ENCODE assay signal across 1 cellular context in the genomic region with DNA sequence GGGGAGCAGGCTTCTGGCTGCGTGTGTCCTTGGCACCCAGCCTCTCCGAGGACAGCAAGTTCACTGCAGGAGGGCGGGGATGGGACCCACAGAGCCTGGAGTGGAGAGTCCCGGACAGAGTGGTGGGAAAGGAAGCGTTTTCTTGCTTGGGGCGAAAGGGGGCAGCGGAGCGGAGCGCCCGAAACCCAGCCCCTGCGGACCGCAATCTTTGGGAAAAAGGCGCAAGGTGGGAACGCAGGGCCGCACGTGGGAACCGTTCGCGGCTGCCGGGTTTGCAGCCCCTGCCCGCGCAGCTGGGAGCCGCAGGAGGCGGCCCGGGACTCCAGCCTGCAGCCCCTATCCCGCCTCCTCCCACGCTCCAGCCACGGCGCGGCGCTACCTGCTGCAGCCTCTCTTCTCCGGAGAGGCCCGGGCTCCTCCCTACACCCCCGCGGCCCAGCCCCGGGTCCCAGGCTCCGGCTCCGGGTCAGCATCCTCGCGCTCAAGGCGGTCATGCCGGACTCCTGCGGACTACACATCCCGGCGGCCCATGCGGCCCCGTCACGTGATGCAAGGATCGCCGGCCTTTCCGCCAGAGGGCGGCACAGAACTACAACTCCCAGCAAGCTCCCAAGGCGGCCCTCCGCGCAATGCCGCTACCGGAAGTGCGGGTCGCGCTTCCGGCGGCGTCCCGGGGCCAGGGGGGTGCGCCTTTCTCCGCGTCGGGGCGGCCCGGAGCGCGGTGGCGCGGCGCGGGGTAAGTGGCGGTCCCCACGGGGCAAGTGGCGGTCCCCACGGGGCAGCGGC.
TF ChIP-seq lines count a peak whose summit lies in the region.

A gene (minus strand): TSS at position 505 of the 786 bp plus-strand sequence. CDS start 11 bp downstream, at position 494.
A gene (plus strand): TSS at position 656 of the 786 bp plus-strand sequence. CDS start 631 bp downstream, outside the sequence.

TF ChIP-seq in K562, 482 proteins besides CTCF, POLR2A, EP300 and RAD21 (continued from another document):
- TF ChIP-seq, protein P1, sequence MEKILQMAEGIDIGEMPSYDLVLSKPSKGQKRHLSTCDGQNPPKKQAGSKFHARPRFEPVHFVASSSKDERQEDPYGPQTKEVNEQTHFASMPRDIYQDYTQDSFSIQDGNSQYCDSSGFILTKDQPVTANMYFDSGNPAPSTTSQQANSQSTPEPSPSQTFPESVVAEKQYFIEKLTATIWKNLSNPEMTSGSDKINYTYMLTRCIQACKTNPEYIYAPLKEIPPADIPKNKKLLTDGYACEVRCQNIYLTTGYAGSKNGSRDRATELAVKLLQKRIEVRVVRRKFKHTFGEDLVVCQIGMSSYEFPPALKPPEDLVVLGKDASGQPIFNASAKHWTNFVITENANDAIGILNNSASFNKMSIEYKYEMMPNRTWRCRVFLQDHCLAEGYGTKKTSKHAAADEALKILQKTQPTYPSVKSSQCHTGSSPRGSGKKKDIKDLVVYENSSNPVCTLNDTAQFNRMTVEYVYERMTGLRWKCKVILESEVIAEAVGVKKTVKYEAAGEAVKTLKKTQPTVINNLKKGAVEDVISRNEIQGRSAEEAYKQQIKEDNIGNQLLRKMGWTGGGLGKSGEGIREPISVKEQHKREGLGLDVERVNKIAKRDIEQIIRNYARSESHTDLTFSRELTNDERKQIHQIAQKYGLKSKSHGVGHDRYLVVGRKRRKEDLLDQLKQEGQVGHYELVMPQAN (IDR thresholded peaks at IDR 0.05; ENCODE audit: borderline replicate concordance): peak; percentile 80; the same call in 1 of the 2 replicates
- TF ChIP-seq, protein P2, sequence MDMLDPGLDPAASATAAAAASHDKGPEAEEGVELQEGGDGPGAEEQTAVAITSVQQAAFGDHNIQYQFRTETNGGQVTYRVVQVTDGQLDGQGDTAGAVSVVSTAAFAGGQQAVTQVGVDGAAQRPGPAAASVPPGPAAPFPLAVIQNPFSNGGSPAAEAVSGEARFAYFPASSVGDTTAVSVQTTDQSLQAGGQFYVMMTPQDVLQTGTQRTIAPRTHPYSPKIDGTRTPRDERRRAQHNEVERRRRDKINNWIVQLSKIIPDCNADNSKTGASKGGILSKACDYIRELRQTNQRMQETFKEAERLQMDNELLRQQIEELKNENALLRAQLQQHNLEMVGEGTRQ (CRISPR knock-in tag; IDR thresholded peaks at IDR 0.05): peak; percentile 100
- TF ChIP-seq ZNF79 (CRISPR knock-in tag; IDR thresholded peaks at IDR 0.05; ENCODE audit: low read depth) (no peak), FOXK2 (conservative IDR thresholded peaks at IDR 0.05 in 1 of 2, IDR thresholded peaks at IDR 0.05 in 1 of 2; ENCODE audit: low read depth in 2 of 2) (peak in 1 of 2 experiments; percentile 51; a peak in 1 of 4 replicates), E2F3 (CRISPR knock-in tag; IDR thresholded peaks at IDR 0.05) (0 out of 2 replicates have a peak, but pooled peaks have one; percentile 29), EZH2 (IDR thresholded peaks at IDR 0.05; ENCODE audit: borderline replicate concordance, low read depth, low read length) (no peak), SIN3A (IDR thresholded peaks at IDR 0.05; ENCODE audit: borderline replicate concordance in 2 of 2, control insufficient read depth in 1 of 2, low read depth in 2 of 2, low read length in 2 of 2) (peak; percentile 71 to 77; a peak in 3 of 4 replicates), ZNF311 (CRISPR knock-in tag; IDR thresholded peaks at IDR 0.05) (0 out of 2 replicates have a peak, but pooled peaks have one; percentile 18), ETV1 (tag; conservative IDR thresholded peaks at IDR 0.05; ENCODE audit: low read depth) (peak; percentile 82), ZNF766 (CRISPR knock-in tag; conservative IDR thresholded peaks at IDR 0.05) (peak; percentile 88; the same call in 1 of the 2 replicates), HEY1 (CRISPR knock-in tag; IDR thresholded peaks at IDR 0.05; ENCODE audit: borderline replicate concordance) (no peak), GABPB1 (CRISPR knock-in tag; IDR thresholded peaks at IDR 0.05) (peak; percentile 98), ATF7 (IDR thresholded peaks at IDR 0.05) (peak; percentile 80; the same call in 1 of the 2 replicates), TBP (optimal IDR thresholded peaks at IDR 0.05; ENCODE audit: low read depth, low read length) (peak; percentile 46), ZNF589 (CRISPR knock-in tag; IDR thresholded peaks at IDR 0.05; ENCODE audit: low read depth) (peak; percentile 78; the same call in 1 of the 2 replicates)
- TF ChIP-seq, protein P3, sequence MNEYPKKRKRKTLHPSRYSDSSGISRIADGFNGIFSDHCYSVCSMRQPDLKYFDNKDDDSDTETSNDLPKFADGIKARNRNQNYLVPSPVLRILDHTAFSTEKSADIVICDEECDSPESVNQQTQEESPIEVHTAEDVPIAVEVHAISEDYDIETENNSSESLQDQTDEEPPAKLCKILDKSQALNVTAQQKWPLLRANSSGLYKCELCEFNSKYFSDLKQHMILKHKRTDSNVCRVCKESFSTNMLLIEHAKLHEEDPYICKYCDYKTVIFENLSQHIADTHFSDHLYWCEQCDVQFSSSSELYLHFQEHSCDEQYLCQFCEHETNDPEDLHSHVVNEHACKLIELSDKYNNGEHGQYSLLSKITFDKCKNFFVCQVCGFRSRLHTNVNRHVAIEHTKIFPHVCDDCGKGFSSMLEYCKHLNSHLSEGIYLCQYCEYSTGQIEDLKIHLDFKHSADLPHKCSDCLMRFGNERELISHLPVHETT (CRISPR knock-in tag; conservative IDR thresholded peaks at IDR 0.05 in 1 of 2, IDR thresholded peaks at IDR 0.05 in 1 of 2): peak in 1 of 2 experiments; percentile 89; a peak in 2 of 4 replicates
- TF ChIP-seq, protein P4, sequence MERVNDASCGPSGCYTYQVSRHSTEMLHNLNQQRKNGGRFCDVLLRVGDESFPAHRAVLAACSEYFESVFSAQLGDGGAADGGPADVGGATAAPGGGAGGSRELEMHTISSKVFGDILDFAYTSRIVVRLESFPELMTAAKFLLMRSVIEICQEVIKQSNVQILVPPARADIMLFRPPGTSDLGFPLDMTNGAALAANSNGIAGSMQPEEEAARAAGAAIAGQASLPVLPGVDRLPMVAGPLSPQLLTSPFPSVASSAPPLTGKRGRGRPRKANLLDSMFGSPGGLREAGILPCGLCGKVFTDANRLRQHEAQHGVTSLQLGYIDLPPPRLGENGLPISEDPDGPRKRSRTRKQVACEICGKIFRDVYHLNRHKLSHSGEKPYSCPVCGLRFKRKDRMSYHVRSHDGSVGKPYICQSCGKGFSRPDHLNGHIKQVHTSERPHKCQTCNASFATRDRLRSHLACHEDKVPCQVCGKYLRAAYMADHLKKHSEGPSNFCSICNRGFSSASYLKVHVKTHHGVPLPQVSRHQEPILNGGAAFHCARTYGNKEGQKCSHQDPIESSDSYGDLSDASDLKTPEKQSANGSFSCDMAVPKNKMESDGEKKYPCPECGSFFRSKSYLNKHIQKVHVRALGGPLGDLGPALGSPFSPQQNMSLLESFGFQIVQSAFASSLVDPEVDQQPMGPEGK (CRISPR knock-in tag; IDR thresholded peaks at IDR 0.05; ENCODE audit: borderline replicate concordance): no peak
- TF ChIP-seq, protein P5, sequence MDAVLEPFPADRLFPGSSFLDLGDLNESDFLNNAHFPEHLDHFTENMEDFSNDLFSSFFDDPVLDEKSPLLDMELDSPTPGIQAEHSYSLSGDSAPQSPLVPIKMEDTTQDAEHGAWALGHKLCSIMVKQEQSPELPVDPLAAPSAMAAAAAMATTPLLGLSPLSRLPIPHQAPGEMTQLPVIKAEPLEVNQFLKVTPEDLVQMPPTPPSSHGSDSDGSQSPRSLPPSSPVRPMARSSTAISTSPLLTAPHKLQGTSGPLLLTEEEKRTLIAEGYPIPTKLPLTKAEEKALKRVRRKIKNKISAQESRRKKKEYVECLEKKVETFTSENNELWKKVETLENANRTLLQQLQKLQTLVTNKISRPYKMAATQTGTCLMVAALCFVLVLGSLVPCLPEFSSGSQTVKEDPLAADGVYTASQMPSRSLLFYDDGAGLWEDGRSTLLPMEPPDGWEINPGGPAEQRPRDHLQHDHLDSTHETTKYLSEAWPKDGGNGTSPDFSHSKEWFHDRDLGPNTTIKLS (IDR thresholded peaks at IDR 0.05; ENCODE audit: borderline replicate concordance, low read depth): peak; percentile 94
- TF ChIP-seq, protein P6, sequence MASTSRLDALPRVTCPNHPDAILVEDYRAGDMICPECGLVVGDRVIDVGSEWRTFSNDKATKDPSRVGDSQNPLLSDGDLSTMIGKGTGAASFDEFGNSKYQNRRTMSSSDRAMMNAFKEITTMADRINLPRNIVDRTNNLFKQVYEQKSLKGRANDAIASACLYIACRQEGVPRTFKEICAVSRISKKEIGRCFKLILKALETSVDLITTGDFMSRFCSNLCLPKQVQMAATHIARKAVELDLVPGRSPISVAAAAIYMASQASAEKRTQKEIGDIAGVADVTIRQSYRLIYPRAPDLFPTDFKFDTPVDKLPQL (IDR thresholded peaks at IDR 0.05; ENCODE audit: extremely low read depth, insufficient read length): no peak
